25 cellular contexts compared by ENCODE assay signal in the genomic region with DNA sequence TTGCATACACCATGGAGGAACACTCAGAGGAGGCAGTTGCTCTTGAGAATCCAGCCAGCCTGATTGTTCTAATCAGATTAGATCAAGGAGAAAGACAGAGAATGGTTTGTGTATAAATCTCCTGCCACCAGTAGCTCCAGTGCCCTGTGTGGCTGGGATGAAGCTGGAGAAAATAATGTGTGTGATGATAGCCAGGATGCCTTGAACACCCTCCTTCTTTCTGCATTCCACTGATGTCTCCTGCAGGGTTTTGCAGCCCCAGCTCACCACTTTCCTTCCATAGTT.
"Had no signal": no experiment of that assay in that cellular context is flagged by ENCODE, and none has a peak within 500 bp of the region (broad histone marks: within the 10 kb centered on the region; RNA-seq: fewer than 3 reads in every experiment).

No MANE protein-coding gene starts in this region.

- H3K36me3 Mint-ChIP-seq: naive B cell; natural killer cell treated with Interleukin-12 subunit alpha and Interleukin-12 subunit beta and Interleukin-15 and Interleukin-18, amount 100 ng/mL, for 72 hours had no signal

- H3K9me3 Mint-ChIP-seq: naive B cell; natural killer cell treated with Interleukin-12 subunit alpha and Interleukin-12 subunit beta and Interleukin-15 and Interleukin-18, amount 100 ng/mL, for 72 hours; stimulated activated naive CD8-positive, alpha-beta T cell treated with anti-CD3 and anti-CD28 coated beads, Interleukin-15, amount 100 ng/mL, for 72 hours had no signal

- H3K36me3 ChIP-seq: colonic mucosa, esophagus squamous epithelium, heart right ventricle, left lung, ovary, sigmoid colon, transverse colon had no signal

- H3K4me3 ChIP-seq: colonic mucosa, esophagus squamous epithelium, heart right ventricle, left lung, mucosa of descending colon, ovary, psoas muscle, sigmoid colon, suprapubic skin, transverse colon had no signal

- H3K27ac ChIP-seq: colonic mucosa, esophagus squamous epithelium, heart right ventricle, left lung, ovary, psoas muscle, sigmoid colon, suprapubic skin, transverse colon had no signal

- H3K4me1 ChIP-seq: colonic mucosa, esophagus squamous epithelium, heart right ventricle, left lung, psoas muscle, suprapubic skin, transverse colon had no signal

- H3K9me3 ChIP-seq: colonic mucosa, esophagus squamous epithelium, heart right ventricle, left lung, mucosa of descending colon, ovary, psoas muscle, sigmoid colon, suprapubic skin had no signal

- H3K4me3 Mint-ChIP-seq: mesothelial cell of epicardium; natural killer cell treated with Interleukin-12 subunit alpha and Interleukin-12 subunit beta and Interleukin-15 and Interleukin-18, amount 100 ng/mL, for 72 hours; stimulated activated naive CD8-positive, alpha-beta T cell treated with anti-CD3 and anti-CD28 coated beads, Interleukin-15, amount 100 ng/mL, for 72 hours had no signal

- H3K27ac Mint-ChIP-seq: mesothelial cell of epicardium; natural killer cell treated with Interleukin-12 subunit alpha and Interleukin-12 subunit beta and Interleukin-15 and Interleukin-18, amount 100 ng/mL, for 72 hours; stimulated activated naive CD8-positive, alpha-beta T cell treated with anti-CD3 and anti-CD28 coated beads, Interleukin-15, amount 100 ng/mL, for 72 hours had no signal

- H3K27me3 Mint-ChIP-seq: stimulated activated naive CD8-positive, alpha-beta T cell treated with anti-CD3 and anti-CD28 coated beads, Interleukin-15, amount 100 ng/mL, for 72 hours had no signal

- H3K27me3 ChIP-seq: colonic mucosa, esophagus squamous epithelium, left lung, ovary, sigmoid colon, suprapubic skin, transverse colon had no signal

- DNase-seq: colonic mucosa; dermis blood vessel endothelial cell; effector memory CD4-positive, alpha-beta T cell; esophagus squamous epithelium; foreskin melanocyte; glutamatergic neuron; heart right ventricle; hippocampal formation; left cardiac atrium; left lung; mesenchymal stem cell; mucosa of descending colon; naive B cell; occipital lobe; ovary; psoas muscle; sigmoid colon; stimulated activated CD4-positive, alpha-beta T cell treated with anti-CD3 and anti-CD28 coated beads, Interleukin-2, amount 100 ng/mL, for 48 hours; stimulated activated CD8-positive, alpha-beta memory T cell treated with anti-CD3 and anti-CD28 coated beads, Interleukin-4, amount 100 ng/mL, for 48 hours; stimulated activated naive CD4-positive, alpha-beta T cell; stimulated activated naive CD8-positive, alpha-beta T cell treated with anti-CD3 and anti-CD28 coated beads, Interleukin-15, amount 100 ng/mL, for 72 hours; transverse colon had no signal
